Comparison of ENCODE assay signal across 9 cellular contexts in the genomic region with DNA sequence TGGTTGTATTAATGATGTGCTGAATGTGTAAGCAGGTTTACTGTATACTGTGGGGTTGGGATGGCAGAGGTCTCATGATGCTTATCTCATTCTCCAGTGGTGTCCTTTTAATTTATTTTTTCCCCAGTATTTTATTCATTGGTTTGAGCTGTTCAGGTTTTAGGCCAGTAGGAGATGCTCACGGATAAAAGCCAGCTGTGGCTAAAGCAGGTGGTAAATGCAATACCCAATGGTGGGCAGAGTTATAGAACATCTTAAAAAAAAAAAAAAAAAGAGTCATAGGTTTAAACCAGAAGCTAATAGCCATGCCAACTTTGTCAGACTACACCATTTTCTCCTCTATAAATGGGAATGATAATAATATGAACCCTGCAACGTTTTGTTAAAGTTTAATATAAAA.
DNase-seq lines count a peak whose midpoint lies in the region; ATAC-seq and TF ChIP-seq lines count a peak whose summit lies in the region.
"Had no signal": no experiment of that assay in that cellular context is flagged by ENCODE, and none has a peak within 500 bp of the region (broad histone marks: within the 10 kb centered on the region; RNA-seq: fewer than 3 reads in every experiment).

No MANE protein-coding gene starts in this region.

- peak; percentile 25 for TF ChIP-seq CTCF in VCaP (conservative IDR thresholded peaks at IDR 0.05)

- no peak overlapping the region for H3K27ac ChIP-seq in VCaP

- ATAC-seq in GM18517 (IDR thresholded peaks at IDR 0.05; ENCODE audit: unreplicated experiment) (peak; percentile 70), HG03432 (IDR thresholded peaks at IDR 0.05; ENCODE audit: unreplicated experiment) (peak; percentile 59), GM21526 (IDR thresholded peaks at IDR 0.05; ENCODE audit: low FRiP score, unreplicated experiment) (no peak), GM18867 (IDR thresholded peaks at IDR 0.05; ENCODE audit: unreplicated experiment) (no peak), HG03025 (IDR thresholded peaks at IDR 0.05; ENCODE audit: low FRiP score, unreplicated experiment) (no peak)

- DNase-seq in left kidney (ENCODE audit: low read depth, low spot score) (peak; percentile 18), SKM-1 (lab: John Stamatoyannopoulos, UW; ENCODE audit: unreplicated experiment) (no peak)
- DNase-seq: aorta had no signal

Comparison
In these comparisons a context has a peak if more than half of its experiments do, and no peak if none do; other contexts are left out.
1. ATAC-seq: peak in GM18517 (single experiment) and HG03432 (single experiment); none in GM21526 (single experiment), GM18867 (single experiment) and HG03025 (single experiment).